18 cellular contexts compared by ENCODE assay signal in genomic region chr9:6695121-6695814, GRCh38. TPM values are rescaled to one million over a fixed set of nuclear protein-coding genes. Genes with fewer than 3 reads are reported as not detected.
"Had no signal": no experiment of that assay in that cellular context is flagged by ENCODE, and none has a peak within 500 bp of the region (broad histone marks: within the 10 kb centered on the region; RNA-seq: fewer than 3 reads in every experiment).

No MANE protein-coding gene starts in this region.

- H3K27ac ChIP-seq: epithelial cell of prostate, esophagus muscularis mucosa, gastrocnemius medialis, heart right ventricle, pancreas, testis, tibial nerve had no signal

- H3K36me3 ChIP-seq: esophagus muscularis mucosa, gastrocnemius medialis, heart right ventricle, pancreas, tibial nerve had no signal

- H3K4me1 ChIP-seq: esophagus muscularis mucosa, gastrocnemius medialis, pancreas, testis, tibial nerve had no signal

- ATAC-seq: effector memory CD8-positive, alpha-beta T cell; gastrocnemius medialis; heart right ventricle; left lobe of liver; pancreas; right cardiac atrium; stimulated activated naive CD8-positive, alpha-beta T cell treated with anti-CD3 and anti-CD28 coated beads, Interleukin-15, amount 100 ng/mL, for 72 hours had no signal

- H3K27me3 ChIP-seq: esophagus muscularis mucosa, gastrocnemius medialis, heart right ventricle, pancreas, testis, tibial nerve had no signal

- H3K4me3 ChIP-seq: esophagus muscularis mucosa, gastrocnemius medialis, heart right ventricle, pancreas, testis, tibial nerve had no signal

- DNase-seq: effector memory CD8-positive, alpha-beta T cell; gastrocnemius medialis; heart right ventricle; hypothalamus; kidney glomerular epithelial cell; mammary epithelial cell; occipital lobe; pancreas; right cardiac atrium; small intestine; stimulated activated CD4-positive, alpha-beta T cell treated with anti-CD3 and anti-CD28 coated beads, Interleukin-2, amount 100 ng/mL, for 48 hours; stimulated activated naive CD8-positive, alpha-beta T cell treated with anti-CD3 and anti-CD28 coated beads, Interleukin-15, amount 100 ng/mL, for 72 hours; testis had no signal

- H3K9me3 ChIP-seq: esophagus muscularis mucosa, gastrocnemius medialis, heart right ventricle, pancreas, testis, tibial nerve had no signal

RNA-seq across cellular contexts. Expression of gene GLDC, which starts 49.7 kb away (rescaled TPM):
- total RNA-seq: heart right ventricle, subcutaneous adipose tissue had no signal
